In genomic region chr16:88452485-88453216, GRCh38 we compare ENCODE assay signal across 8 cellular contexts. TPM values are rescaled to one million over a fixed set of nuclear protein-coding genes. Genes with fewer than 3 reads are reported as not detected.
DNase-seq lines count a peak whose midpoint lies in the region; ATAC-seq and TF ChIP-seq lines count a peak whose summit lies in the region.

No MANE protein-coding gene starts in this region.

- no peaks in the 10 kb centered on the region for H3K36me3 ChIP-seq in endocrine pancreas (ENCODE audit: control insufficient read depth, insufficient read depth, low read length)

- H3K27me3 Mint-ChIP-seq in CD14-positive monocyte (ENCODE audit: low read depth in 3 of 3): peaks cover 52 to 86% (median 57%) of the 10 kb centered on the region in 3 donors

- TF ChIP-seq CTCF in CD14-positive monocyte (IDR thresholded peaks at IDR 0.05): no peak

- intact Hi-C loops in CD14-positive monocyte (cut with micrococcal nuclease): loop anchor here (2.0 to 5.0 kb wide), 4 partner anchors 82 to 740 kb away; no protein-coding TSS in a partner anchor

- peak; percentile 96 for DNase-seq in CD14-positive monocyte (ENCODE audit: low spot score)
- DNase-seq in NK-92 (lab: John Stamatoyannopoulos, UW; ENCODE audit: unreplicated experiment): peak; percentile 71
- peak; percentile 87 for DNase-seq in activated CD8-positive, alpha-beta memory T cell treated with anti-CD3 and anti-CD28 coated beads, Interleukin-2, amount 50 U/mL, for 1 hour (ENCODE audit: extremely low read depth)
- peak; percentile 99 for DNase-seq in mesenteric fat pad (ENCODE audit: low spot score)
- peak; percentile 99 for DNase-seq in stimulated activated CD8-positive, alpha-beta memory T cell treated with anti-CD3 and anti-CD28 coated beads, Interleukin-12 subunit alpha, Interleukin-12 subunit beta, amount 100 ng/mL, for 4 hours (ENCODE audit: low read depth)

- H3K9me3 ChIP-seq in endocrine pancreas (ENCODE audit: control insufficient read depth, low read length): no peaks in the 10 kb centered on the region

- peak overlapping the region; percentile 79 to 87 for H3K4me3 Mint-ChIP-seq in CD14-positive monocyte

- ATAC-seq in GM19397 (IDR thresholded peaks at IDR 0.05; ENCODE audit: unreplicated experiment) (peak; percentile 56), HG03571 (IDR thresholded peaks at IDR 0.05; ENCODE audit: unreplicated experiment) (peak; percentile 54)

- peaks cover 0 to 22% (median 6%) of the 10 kb centered on the region in 7 donors for H3K9me3 Mint-ChIP-seq in CD14-positive monocyte

- peak overlapping the region; percentile 57 to 94 (median 82) for H3K27ac Mint-ChIP-seq in CD14-positive monocyte

- no peaks in the 10 kb centered on the region for H3K4me1 ChIP-seq in endocrine pancreas (ENCODE audit: control insufficient read depth, insufficient read depth, low read length)

- H3K36me3 Mint-ChIP-seq in CD14-positive monocyte: no peaks in the 10 kb centered on the region

- H3K27me3 ChIP-seq in endocrine pancreas (ENCODE audit: control insufficient read depth, insufficient read depth, low read length): no peaks in the 10 kb centered on the region

- H3K4me3 ChIP-seq in endocrine pancreas (ENCODE audit: control insufficient read depth, insufficient read depth, low read length): no peak overlapping the region

- H3K9ac ChIP-seq in endocrine pancreas (ENCODE audit: control insufficient read depth, insufficient read depth, low read length): peak overlapping the region; percentile 11

- peaks cover 44% of the 10 kb centered on the region for H3K4me1 Mint-ChIP-seq in CD14-positive monocyte

RNA-seq across cellular contexts. Expression of gene ZFPM1, which starts 0.4 kb away (rescaled TPM):
- under 1 TPM; 0.04 to 0.12 TPM for polyA plus RNA-seq in CD14-positive monocyte
- 4.8 TPM for total RNA-seq in mesenteric fat pad
